ENCODE assay signal across 8 cellular contexts in the genomic region with DNA sequence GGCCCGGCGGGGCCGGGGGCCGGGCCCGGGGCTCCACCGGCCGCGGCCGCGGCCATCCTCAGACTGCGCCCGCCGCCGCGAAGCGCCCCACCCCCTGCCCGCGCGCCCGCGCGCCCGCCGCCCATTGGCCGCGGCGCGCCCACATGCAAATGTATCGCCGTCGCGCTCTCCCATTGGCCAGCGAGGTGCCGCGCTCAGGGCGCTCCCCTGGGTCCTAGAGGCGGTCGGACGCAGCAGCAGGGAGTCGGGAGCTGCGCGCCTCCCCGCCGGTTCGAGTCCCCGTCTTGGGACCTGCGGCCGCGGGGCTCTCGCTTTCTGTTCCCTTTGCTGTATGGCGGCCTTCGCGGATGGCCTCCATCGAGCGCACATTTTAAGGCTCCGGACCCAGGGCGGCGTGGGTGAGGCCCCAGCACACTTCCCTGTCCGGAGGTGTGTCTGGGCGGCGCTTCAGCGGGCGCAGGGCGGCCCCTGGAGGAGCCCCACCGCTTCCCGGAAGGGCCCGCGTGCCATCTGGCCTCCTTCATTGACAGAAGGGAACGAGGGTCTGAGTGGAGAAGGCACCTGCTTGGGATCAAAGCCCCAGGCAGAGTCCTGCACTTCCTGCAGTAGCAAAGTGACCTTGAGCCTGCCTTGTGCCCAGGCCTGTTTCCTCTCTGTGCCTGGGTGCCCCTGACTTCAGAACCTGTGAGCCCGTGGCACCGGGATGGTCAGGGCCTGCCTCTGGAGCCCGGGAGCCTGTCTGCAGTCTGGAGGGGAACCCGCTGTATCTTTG. TPM values are rescaled to one million over a fixed set of nuclear protein-coding genes. Genes with fewer than 3 reads are reported as not detected.
DNase-seq lines count a peak whose midpoint lies in the region; ATAC-seq and TF ChIP-seq lines count a peak whose summit lies in the region.

A gene with protein sequence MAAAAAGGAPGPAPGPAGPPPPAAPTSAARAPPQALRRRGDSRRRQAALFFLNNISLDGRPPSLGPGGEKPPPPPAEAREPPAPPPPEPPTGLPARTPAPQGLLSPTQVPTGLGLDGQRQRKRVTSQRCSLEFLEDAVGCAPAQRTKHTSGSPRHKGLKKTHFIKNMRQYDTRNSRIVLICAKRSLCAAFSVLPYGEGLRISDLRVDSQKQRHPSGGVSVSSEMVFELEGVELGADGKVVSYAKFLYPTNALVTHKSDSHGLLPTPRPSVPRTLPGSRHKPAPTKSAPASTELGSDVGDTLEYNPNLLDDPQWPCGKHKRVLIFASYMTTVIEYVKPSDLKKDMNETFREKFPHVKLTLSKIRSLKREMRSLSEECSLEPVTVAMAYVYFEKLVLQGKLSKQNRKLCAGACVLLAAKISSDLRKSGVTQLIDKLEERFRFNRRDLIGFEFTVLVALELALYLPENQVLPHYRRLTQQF (minus strand): TSS at position 65 of the 772 bp plus-strand sequence. CDS start 9 bp downstream, at position 56.

- intact Hi-C loops in CD8-positive, alpha-beta T cell (cut with DNase I, micrococcal nuclease) = loop anchor here (1.0 to 5.0 kb wide), 4 partner anchors 20 to 397 kb away; partner anchors contain the start of genes RPS21 (in 2 of the 2) and OGFR (in 1 of the 2)
- intact Hi-C loops in activated CD4-positive, alpha-beta memory T cell treated with anti-CD3 and anti-CD28 coated beads for 36 hours (cut with micrococcal nuclease) = loop anchor here (1.0 to 10.0 kb wide), 5 partner anchors 20 to 340 kb away; partner anchors contain the start of genes ADRM1, RPS21 and TAF4
- intact Hi-C loops in lower lobe of right lung (cut with DNase I) = no loop called here

- peaks cover 22% of the 10 kb centered on the region for H3K4me1 ChIP-seq in CD8-positive, alpha-beta T cell (ENCODE audit: insufficient read depth, low read length)
- H3K4me1 ChIP-seq in duodenal mucosa (ENCODE audit: control insufficient read depth in 1 of 2, insufficient read depth in 2 of 2, low read length in 2 of 2) (peaks cover 59 to 60% of the 10 kb centered on the region in 2 donors), lower lobe of right lung (peaks cover 34% of the 10 kb centered on the region)

- peak within 1 kb of the TSS; percentile 80 to 88 for H3K9ac ChIP-seq in duodenal mucosa (ENCODE audit: low read depth in 1 of 2, low read length in 2 of 2)

- peak within 1 kb of the TSS; percentile 65 for H3K4me3 ChIP-seq in CD8-positive, alpha-beta T cell (ENCODE audit: low read depth, low read length)
- H3K4me3 ChIP-seq in duodenal mucosa (ENCODE audit: low read depth in 1 of 2, low read length in 2 of 2) (peak within 1 kb of the TSS; percentile 80 to 81), lower lobe of right lung (peak within 1 kb of the TSS; percentile 70)

- no peak for TF ChIP-seq CTCF in CD8-positive, alpha-beta T cell (IDR thresholded peaks at IDR 0.05)
- TF ChIP-seq CTCF in lower lobe of right lung (IDR thresholded peaks at IDR 0.05) = peak; percentile 38

- peak within 1 kb of the TSS; percentile 74 for H3K4me3 Mint-ChIP-seq in CD8-positive, alpha-beta T cell
- peak within 1 kb of the TSS; percentile 78 for H3K4me3 Mint-ChIP-seq in activated CD4-positive, alpha-beta memory T cell treated with anti-CD3 and anti-CD28 coated beads for 36 hours

- DNase-seq in CD8-positive, alpha-beta T cell = peak; percentile 79 to 92 (median 88)
- DNase-seq in NCI-H774 (lab: John Stamatoyannopoulos, UW) = peak; percentile 92
- peak; percentile 95 for DNase-seq in activated CD4-positive, alpha-beta memory T cell treated with anti-CD3 and anti-CD28 coated beads for 36 hours
- DNase-seq in lower lobe of right lung = peak; percentile 96
- DNase-seq in stimulated activated CD4-positive, alpha-beta T cell treated with anti-CD3 and anti-CD28 coated beads, Interleukin-4, amount 100 ng/mL, for 48 hours (ENCODE audit: low read depth in 2 of 2) = peak; percentile 83 to 89

- peaks cover 26% of the 10 kb centered on the region for H3K4me1 Mint-ChIP-seq in CD8-positive, alpha-beta T cell (ENCODE audit: low read depth)
- H3K4me1 Mint-ChIP-seq in activated CD4-positive, alpha-beta memory T cell treated with anti-CD3 and anti-CD28 coated beads for 36 hours (ENCODE audit: low read depth) = peaks cover 23% of the 10 kb centered on the region

- no peaks in the 10 kb centered on the region for H3K36me3 ChIP-seq in CD8-positive, alpha-beta T cell (ENCODE audit: insufficient read depth, low read length)
- H3K36me3 ChIP-seq in duodenal mucosa (ENCODE audit: control insufficient read depth in 1 of 2, insufficient read depth in 2 of 2, low read length in 2 of 2) (no peaks in the 10 kb centered on the region), lower lobe of right lung (peaks cover 6% of the 10 kb centered on the region)

- H3K36me3 Mint-ChIP-seq in CD8-positive, alpha-beta T cell = no peaks in the 10 kb centered on the region
- H3K36me3 Mint-ChIP-seq in activated CD4-positive, alpha-beta memory T cell treated with anti-CD3 and anti-CD28 coated beads for 36 hours = no peaks in the 10 kb centered on the region

- H3K9me3 Mint-ChIP-seq in CD8-positive, alpha-beta T cell = no peaks in the 10 kb centered on the region
- no peaks in the 10 kb centered on the region for H3K9me3 Mint-ChIP-seq in activated CD4-positive, alpha-beta memory T cell treated with anti-CD3 and anti-CD28 coated beads for 36 hours

- H3K9me3 ChIP-seq in CD8-positive, alpha-beta T cell (ENCODE audit: low read length) = no peaks in the 10 kb centered on the region
- H3K9me3 ChIP-seq in duodenal mucosa (ENCODE audit: control insufficient read depth in 1 of 2, low read length in 2 of 2) = no peaks in the 10 kb centered on the region
- H3K9me3 ChIP-seq in lower lobe of right lung = no peaks in the 10 kb centered on the region

- peak; percentile 96 for ATAC-seq in CD8-positive, alpha-beta T cell
- ATAC-seq in GM19452 (IDR thresholded peaks at IDR 0.05; ENCODE audit: unreplicated experiment) (peak; percentile 88), HG03571 (IDR thresholded peaks at IDR 0.05; ENCODE audit: unreplicated experiment) (peak; percentile 79), lower lobe of right lung (peak; percentile 94 to 95)

- POLR2A ChIA-PET in CD8-positive, alpha-beta T cell (lab: Charles Lee) = interaction anchor here (0.7 kb wide), 1 partner anchor 224 kb away, joined by 4 read pairs; no protein-coding TSS in a partner anchor
- POLR2A ChIA-PET in activated CD4-positive, alpha-beta memory T cell treated with anti-CD3 and anti-CD28 coated beads for 36 hours (lab: Charles Lee) = no interaction called here

- H3K27me3 ChIP-seq in CD8-positive, alpha-beta T cell (ENCODE audit: insufficient read depth, low read length) = no peaks in the 10 kb centered on the region
- H3K27me3 ChIP-seq in duodenal mucosa (ENCODE audit: control insufficient read depth in 1 of 2, insufficient read depth in 2 of 2, low read length in 2 of 2) = no peaks in the 10 kb centered on the region
- no peaks in the 10 kb centered on the region for H3K27me3 ChIP-seq in lower lobe of right lung (ENCODE audit: low read depth)

- H3K27ac ChIP-seq in CD8-positive, alpha-beta T cell (ENCODE audit: low read depth, low read length) = peak within 1 kb of the TSS; percentile 33
- H3K27ac ChIP-seq in duodenal mucosa (ENCODE audit: low read depth, low read length) (peak within 1 kb of the TSS; percentile 55), lower lobe of right lung (peak within 1 kb of the TSS; percentile 63)

- CTCF ChIA-PET in CD8-positive, alpha-beta T cell (lab: Charles Lee) = no interaction called here
- CTCF ChIA-PET in activated CD4-positive, alpha-beta memory T cell treated with anti-CD3 and anti-CD28 coated beads for 36 hours (lab: Charles Lee) = interaction anchor here (1.4 kb wide), 1 partner anchor 92 kb away, joined by 4 read pairs; no protein-coding TSS in a partner anchor

- H3K27me3 Mint-ChIP-seq in CD8-positive, alpha-beta T cell (ENCODE audit: low read depth) = no peaks in the 10 kb centered on the region
- H3K27me3 Mint-ChIP-seq in activated CD4-positive, alpha-beta memory T cell treated with anti-CD3 and anti-CD28 coated beads for 36 hours = no peaks in the 10 kb centered on the region

- peak within 1 kb of the TSS; percentile 18 for H3K27ac Mint-ChIP-seq in CD8-positive, alpha-beta T cell
- H3K27ac Mint-ChIP-seq in activated CD4-positive, alpha-beta memory T cell treated with anti-CD3 and anti-CD28 coated beads for 36 hours = peak within 1 kb of the TSS; percentile 69

RNA-seq across cellular contexts. Expression of the gene that starts here (rescaled TPM):
- 1 to 10 TPM; 4.5 to 5.1 TPM for total RNA-seq in CD8-positive, alpha-beta T cell
- 1 to 10 TPM; 7.8 to 8.2 TPM for total RNA-seq in activated CD4-positive, alpha-beta memory T cell treated with anti-CD3 and anti-CD28 coated beads for 36 hours
- 4.5 TPM for total RNA-seq in lower lobe of right lung

Comparison
In these comparisons a context has a peak if more than half of its experiments do, and no peak if none do; other contexts are left out.
1. Peak in every context shown above with its lines: DNase-seq, ATAC-seq, H3K4me3 ChIP-seq and H3K27ac ChIP-seq.